Comparison of ENCODE assay signal across 8 cellular contexts in the genomic region with DNA sequence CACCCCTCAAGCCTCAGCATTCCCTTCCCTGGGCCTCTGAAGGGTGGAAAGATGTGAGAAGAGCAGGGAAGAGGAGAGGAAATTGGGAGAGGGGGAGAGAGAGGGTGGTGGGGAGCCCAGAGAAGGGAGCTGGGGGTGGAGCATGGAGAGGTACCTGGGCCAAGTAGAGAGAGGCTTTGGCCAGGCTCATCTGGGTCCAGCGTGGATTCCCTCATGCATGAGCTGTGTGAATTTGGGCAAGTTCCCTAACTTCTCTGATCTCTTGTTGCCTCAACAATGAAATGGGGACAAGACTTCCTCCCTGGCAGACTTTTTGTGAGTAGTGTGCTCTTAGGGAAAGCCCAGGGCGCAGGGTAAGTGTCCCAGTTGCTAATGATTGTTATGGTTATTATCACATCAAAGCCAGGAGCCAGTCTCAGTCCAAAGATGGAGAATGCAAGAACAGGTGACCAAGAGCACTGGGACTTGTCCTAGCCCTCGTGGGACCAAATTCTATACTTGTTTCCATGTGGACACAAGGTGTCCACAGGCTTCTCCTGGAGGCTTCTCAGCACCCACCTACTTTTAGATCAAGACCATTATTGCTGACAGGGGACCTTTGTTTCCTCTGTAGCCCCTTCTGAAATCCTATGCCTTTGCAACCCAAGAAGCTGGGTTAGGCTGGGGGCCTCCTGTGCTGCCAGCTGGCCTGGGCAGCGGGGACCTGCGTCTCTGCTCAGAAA. TPM values are rescaled to one million over a fixed set of nuclear protein-coding genes. Genes with fewer than 3 reads are reported as not detected.
DNase-seq lines count a peak whose midpoint lies in the region; TF ChIP-seq lines count a peak whose summit lies in the region.

No MANE protein-coding gene starts in this region.

- peak in 1 of 2 donors; percentile 31 for TF ChIP-seq POLR2A in tibial nerve (IDR thresholded peaks at IDR 0.05)

- no peaks in the 10 kb centered on the region for H3K9me3 Mint-ChIP-seq in activated T-cell treated with anti-CD3 and anti-CD28 coated beads, Interleukin-2, amount 50 U/mL, for 24 hours

- in situ Hi-C loops in mammary epithelial cell (cut with MboI; ENCODE audit: low sequenced_read_pairs in 2 of 2) = no loop called here

- H3K4me3 ChIP-seq in mammary epithelial cell (replicated peaks in 1 of 3; ENCODE audit: insufficient read depth in 1 of 3, low read depth in 2 of 3, low read length in 3 of 3) (no peak overlapping the region), mucosa of stomach (ENCODE audit: low read length) (no peak overlapping the region), tibial nerve (no peak overlapping the region)

- no peak overlapping the region for H2AFZ ChIP-seq in mammary epithelial cell (ENCODE audit: low read depth, low read length)

- no peaks in the 10 kb centered on the region for H3K27me3 Mint-ChIP-seq in activated T-cell treated with anti-CD3 and anti-CD28 coated beads, Interleukin-2, amount 50 U/mL, for 24 hours

- H3K27ac ChIP-seq in mammary epithelial cell (ENCODE audit: insufficient read depth, low read depth, low read length) (peak overlapping the region; percentile 79), tibial nerve (peak overlapping the region; percentile 76 to 98 (median 93))

- no peaks in the 10 kb centered on the region for H3K27me3 ChIP-seq in mammary epithelial cell (ENCODE audit: insufficient read depth, low read length)
- no peaks in the 10 kb centered on the region for H3K27me3 ChIP-seq in mucosa of stomach (ENCODE audit: control insufficient read depth, insufficient read depth, low read length)
- H3K27me3 ChIP-seq in tibial nerve = no peaks in the 10 kb centered on the region

- no peaks in the 10 kb centered on the region for H3K36me3 Mint-ChIP-seq in activated T-cell treated with anti-CD3 and anti-CD28 coated beads, Interleukin-2, amount 50 U/mL, for 24 hours (ENCODE audit: low read depth)

- WGBS in mammary epithelial cell (ENCODE audit: low coverage, missing lambda C conversion rate) = 23% methylated on average over 5 of the region's 5 CpGs
- 36 to 43% methylated on average over 5 of the region's 5 CpGs for WGBS in tibial nerve, 2 donors

- peak overlapping the region; percentile 62 for H3K4me3 Mint-ChIP-seq in activated T-cell treated with anti-CD3 and anti-CD28 coated beads, Interleukin-2, amount 50 U/mL, for 24 hours

- dilution Hi-C loops in mammary epithelial cell (cut with HindIII; ENCODE audit: low sequenced_read_pairs) = no loop called here

- H3K4me1 Mint-ChIP-seq in activated T-cell treated with anti-CD3 and anti-CD28 coated beads, Interleukin-2, amount 50 U/mL, for 24 hours (ENCODE audit: low read depth) = peaks cover 85% of the 10 kb centered on the region

- peak overlapping the region; percentile 38 for H3K4me2 ChIP-seq in mammary epithelial cell (ENCODE audit: insufficient read depth, low read depth, low read length)

- H3K4me1 ChIP-seq in mammary epithelial cell (ENCODE audit: insufficient read depth, low read length) (peaks cover 54% of the 10 kb centered on the region), mucosa of stomach (ENCODE audit: control insufficient read depth, insufficient read depth, low read length) (peaks cover 76% of the 10 kb centered on the region), tibial nerve (peaks cover 11 to 84% (median 73%) of the 10 kb centered on the region in 4 donors)

- CTCF ChIA-PET in mammary epithelial cell (lab: Charles Lee; ENCODE audit: low non-redundant PET) = interaction anchor here (0.6 to 1.1 kb wide), 2 partner anchors 39 to 84 kb away, joined by 3 to 7 read pairs; no protein-coding TSS in a partner anchor

- peak overlapping the region; percentile 68 for H3K9ac ChIP-seq in mammary epithelial cell (ENCODE audit: insufficient read depth, low read length)
- H3K9ac ChIP-seq in mucosa of stomach (ENCODE audit: low read length) = peak overlapping the region; percentile 60

- peak overlapping the region; percentile 93 for H3K27ac Mint-ChIP-seq in activated T-cell treated with anti-CD3 and anti-CD28 coated beads, Interleukin-2, amount 50 U/mL, for 24 hours

- no peak for TF ChIP-seq EP300 in tibial nerve (IDR thresholded peaks at IDR 0.05)

- TSS peak; percentile 55 for BruUV-seq in mammary epithelial cell (replicated peaks; lab: Mats Ljungman, UMichigan)

- H4K20me1 ChIP-seq in mammary epithelial cell (ENCODE audit: insufficient read depth, low read length) = no peaks in the 10 kb centered on the region

- H3K36me3 ChIP-seq in mammary epithelial cell (ENCODE audit: insufficient read depth, low read length) (no peaks in the 10 kb centered on the region), mucosa of stomach (ENCODE audit: control insufficient read depth, insufficient read depth, low read length) (peaks cover 4% of the 10 kb centered on the region), tibial nerve (no peaks in the 10 kb centered on the region)

- intact Hi-C loops in mammary epithelial cell (cut with micrococcal nuclease) = loop anchor here (1.0 kb wide), 2 partner anchors 13 to 14 kb away; no protein-coding TSS in a partner anchor

- H3K9me3 ChIP-seq in mammary epithelial cell (replicated peaks; ENCODE audit: insufficient read depth, low read length) (no peaks in the 10 kb centered on the region), mucosa of stomach (ENCODE audit: control insufficient read depth, low read length) (no peaks in the 10 kb centered on the region), tibial nerve (no peaks in the 10 kb centered on the region)

- no peak for TF ChIP-seq CTCF in mammary epithelial cell (conservative IDR thresholded peaks at IDR 0.05 in 1 of 2, IDR thresholded peaks at IDR 0.05 in 1 of 2; ENCODE audit: extremely low read depth in 1 of 2, insufficient read depth in 1 of 2, low read depth in 1 of 2, low read length in 2 of 2)
- no peak for TF ChIP-seq CTCF in tibial nerve (IDR thresholded peaks at IDR 0.05)

- peaks cover 33% of the 10 kb centered on the region for H3K79me2 ChIP-seq in mammary epithelial cell (ENCODE audit: insufficient read depth, low read length)

- DNase-seq in activated T-cell treated with anti-CD3 and anti-CD28 coated beads, Interleukin-2, amount 50 U/mL, for 24 hours = peak; percentile 53
- DNase-seq in activated T-cell treated with anti-CD3 and anti-CD28 coated beads, Interleukin-2, amount 50 U/mL, for 48 hours = no peak
- DNase-seq in mammary epithelial cell (no peak), tibial nerve (ENCODE audit: low spot score in 2 of 2) (no peak), amniotic stem cell (lab: John Stamatoyannopoulos, UW) (no peak), inferior parietal cortex (ENCODE audit: extremely low spot score) (no peak), NCI-H1048 (lab: John Stamatoyannopoulos, UW) (no peak)

RNA-seq across cellular contexts. Expression of a gene that starts 13.9 kb away (rescaled TPM):
- 10 to 100 TPM; 11.4 to 28.7 TPM for total RNA-seq in mammary epithelial cell
- 25.0 TPM for polyA plus RNA-seq in mammary epithelial cell
- polyA minus RNA-seq in mammary epithelial cell = 6.9 TPM
- 10 to 100 TPM; 31.6 to 53.7 (median 33.5) TPM for total RNA-seq in tibial nerve
